Comparison of ENCODE assay signal across 23 cellular contexts in genomic region chr13:107351305-107351704, GRCh38.
DNase-seq lines count a peak whose midpoint lies in the region; ATAC-seq, FAIRE-seq and TF ChIP-seq lines count a peak whose summit lies in the region.
"Had no signal": no experiment of that assay in that cellular context is flagged by ENCODE, and none has a peak within 500 bp of the region (broad histone marks: within the 10 kb centered on the region; RNA-seq: fewer than 3 reads in every experiment).

No MANE protein-coding gene starts in this region.

- WGBS in heart right ventricle, 2 donors = 21 to 24% methylated on average over 8 of the region's 8 CpGs
- 45% methylated on average over 8 of the region's 8 CpGs for WGBS in smooth muscle cell (ENCODE audit: low lambda C conversion rate)

- H3K9ac ChIP-seq in astrocyte (ENCODE audit: low read length) = no peak overlapping the region
- no peak overlapping the region for H3K9ac ChIP-seq in smooth muscle cell (ENCODE audit: low read depth)
- H3K9ac ChIP-seq: BLaER1 had no signal

- DNase-seq in cardiac muscle cell (ENCODE audit: low read depth in 1 of 2, low spot score in 1 of 2) (peak; percentile 1 to 80), heart right ventricle (no peak), astrocyte (ENCODE audit: low read depth) (peak; percentile 31), iris pigment epithelial cell (ENCODE audit: low read depth) (peak; percentile 58), smooth muscle cell (lab: John Stamatoyannopoulos, UW; ENCODE audit: unreplicated experiment) (no peak)
- DNase-seq: activated CD8-positive, alpha-beta T cell treated with anti-CD3 and anti-CD28 coated beads, Interleukin-2, amount 10 ng/mL, durations not matched to agents 7 days and 5 days; activated naive CD4-positive, alpha-beta T cell; activated T-cell treated with anti-CD3 and anti-CD28 coated beads, Interleukin-2, amount 50 U/mL, for 24 hours; caudate nucleus; immature natural killer cell; lower lobe of right lung; NCI-H2171 treated with DMSO at 0.1 percent for 48 hours; occipital lobe; stimulated activated CD4-positive, alpha-beta T cell treated with anti-CD3 and anti-CD28 coated beads, Interleukin-15, amount 100 ng/mL, for 24 hours; substantia nigra; T-helper 9 cell had no signal

- no peak for FAIRE-seq in astrocyte (lab: Jason Lieb, UNC)
- FAIRE-seq: A204.1 had no signal

- no peak overlapping the region for H3K4me3 Mint-ChIP-seq in astrocyte (ENCODE audit: unreplicated experiment)
- H3K4me3 Mint-ChIP-seq: activated CD8-positive, alpha-beta T cell treated with anti-CD3 and anti-CD28 coated beads, Interleukin-2, amount 10 ng/mL, durations not matched to agents 7 days and 5 days; activated T-cell treated with anti-CD3 and anti-CD28 coated beads, Interleukin-2, amount 50 U/mL, for 24 hours; immature natural killer cell had no signal

- H3K27ac ChIP-seq in cardiac muscle cell (no peak overlapping the region), heart right ventricle (no peak overlapping the region), astrocyte (ENCODE audit: low read depth, low read length) (no peak overlapping the region), smooth muscle cell (ENCODE audit: low read depth) (no peak overlapping the region)
- H3K27ac ChIP-seq: BLaER1, lower lobe of right lung, right atrium auricular region had no signal

- intact Hi-C loops in heart right ventricle (cut with DNase I) = no loop called here

- no peak overlapping the region for H3K4me3 ChIP-seq in cardiac muscle cell
- H3K4me3 ChIP-seq in heart right ventricle = no peak overlapping the region
- no peak overlapping the region for H3K4me3 ChIP-seq in astrocyte (ENCODE audit: insufficient read depth, low read depth, low read length)
- H3K4me3 ChIP-seq in smooth muscle cell = no peak overlapping the region
- H3K4me3 ChIP-seq: BLaER1, lower lobe of right lung, right atrium auricular region had no signal

- H3K36me3 Mint-ChIP-seq in astrocyte (ENCODE audit: low read depth, unreplicated experiment) = peaks cover 5% of the 10 kb centered on the region

- H3K4me1 ChIP-seq in cardiac muscle cell (ENCODE audit: low read depth) = no peaks in the 10 kb centered on the region
- H3K4me1 ChIP-seq in heart right ventricle = no peaks in the 10 kb centered on the region
- no peaks in the 10 kb centered on the region for H3K4me1 ChIP-seq in astrocyte (ENCODE audit: insufficient read depth, low read length)
- no peaks in the 10 kb centered on the region for H3K4me1 ChIP-seq in smooth muscle cell (ENCODE audit: low read depth)
- H3K4me1 ChIP-seq: BLaER1, lower lobe of right lung, right atrium auricular region had no signal

- H3F3A ChIP-seq in smooth muscle cell (ENCODE audit: low read depth) = no peaks in the 10 kb centered on the region

- H4K20me1 ChIP-seq in astrocyte (ENCODE audit: insufficient read depth, low read length) (no peaks in the 10 kb centered on the region), smooth muscle cell (ENCODE audit: low read depth) (no peaks in the 10 kb centered on the region)
- H4K20me1 ChIP-seq: BLaER1 had no signal

- no peaks in the 10 kb centered on the region for H3K9me3 ChIP-seq in cardiac muscle cell (ENCODE audit: low read depth)
- no peaks in the 10 kb centered on the region for H3K9me3 ChIP-seq in heart right ventricle
- H3K9me3 ChIP-seq in astrocyte (ENCODE audit: insufficient read depth, low read depth, low read length) = no peaks in the 10 kb centered on the region
- H3K9me3 ChIP-seq in smooth muscle cell (replicated peaks; ENCODE audit: low read depth) = no peaks in the 10 kb centered on the region
- H3K9me3 ChIP-seq: BLaER1, lower lobe of right lung, right atrium auricular region had no signal

- H3K27me3 Mint-ChIP-seq in astrocyte (ENCODE audit: low read depth, unreplicated experiment) = no peaks in the 10 kb centered on the region
- H3K27me3 Mint-ChIP-seq: activated T-cell treated with anti-CD3 and anti-CD28 coated beads, Interleukin-2, amount 50 U/mL, for 24 hours had no signal

- no peaks in the 10 kb centered on the region for H3K27me3 ChIP-seq in cardiac muscle cell
- peaks cover 0 to 9% (median 0%) of the 10 kb centered on the region in 7 donors for H3K27me3 ChIP-seq in heart right ventricle
- H3K27me3 ChIP-seq in astrocyte (ENCODE audit: insufficient read depth, low read length) = no peaks in the 10 kb centered on the region
- H3K27me3 ChIP-seq in smooth muscle cell (ENCODE audit: low read depth) = no peaks in the 10 kb centered on the region
- H3K27me3 ChIP-seq: BLaER1, right atrium auricular region had no signal

- no peak overlapping the region for H3K27ac Mint-ChIP-seq in astrocyte (ENCODE audit: unreplicated experiment)
- H3K27ac Mint-ChIP-seq: activated CD8-positive, alpha-beta T cell treated with anti-CD3 and anti-CD28 coated beads, Interleukin-2, amount 10 ng/mL, durations not matched to agents 7 days and 5 days; activated T-cell treated with anti-CD3 and anti-CD28 coated beads, Interleukin-2, amount 50 U/mL, for 24 hours had no signal

- H2AFZ ChIP-seq in astrocyte (ENCODE audit: low read depth, low read length) (no peak overlapping the region), smooth muscle cell (ENCODE audit: low read depth) (no peak overlapping the region)

- TF ChIP-seq CTCF in cardiac muscle cell (IDR thresholded peaks at IDR 0.05; ENCODE audit: low read depth, low read length) (no peak), heart right ventricle (IDR thresholded peaks at IDR 0.05) (no peak), astrocyte (IDR thresholded peaks at IDR 0.05; ENCODE audit: insufficient read depth, low read depth, low read length) (no peak), smooth muscle cell (IDR thresholded peaks at IDR 0.05; ENCODE audit: borderline replicate concordance, insufficient read depth, poor library complexity, severe bottlenecking) (no peak)

- H3K79me2 ChIP-seq in astrocyte (ENCODE audit: insufficient read depth, low read length) = no peaks in the 10 kb centered on the region
- no peaks in the 10 kb centered on the region for H3K79me2 ChIP-seq in smooth muscle cell (ENCODE audit: low read depth)

- H3K4me2 ChIP-seq in astrocyte (ENCODE audit: low read length) (no peak overlapping the region), smooth muscle cell (peak overlapping the region; percentile 62)
- H3K4me2 ChIP-seq: BLaER1 had no signal

- ATAC-seq in heart right ventricle (no peak), HG02610 (IDR thresholded peaks at IDR 0.05; ENCODE audit: unreplicated experiment) (no peak), GM19328 (IDR thresholded peaks at IDR 0.05; ENCODE audit: unreplicated experiment) (no peak), GM19395 (IDR thresholded peaks at IDR 0.05; ENCODE audit: unreplicated experiment) (no peak)
- ATAC-seq: activated CD8-positive, alpha-beta T cell treated with anti-CD3 and anti-CD28 coated beads, Interleukin-2, amount 10 ng/mL, durations not matched to agents 7 days and 5 days; esophagus mucosa had no signal

- no peaks in the 10 kb centered on the region for H3K36me3 ChIP-seq in cardiac muscle cell
- no peaks in the 10 kb centered on the region for H3K36me3 ChIP-seq in heart right ventricle
- H3K36me3 ChIP-seq in astrocyte (ENCODE audit: insufficient read depth, low read length) = no peaks in the 10 kb centered on the region
- H3K36me3 ChIP-seq in smooth muscle cell (ENCODE audit: low read depth) = no peaks in the 10 kb centered on the region
- H3K36me3 ChIP-seq: BLaER1, lower lobe of right lung, right atrium auricular region had no signal

- peaks cover 12% of the 10 kb centered on the region for H3K9me3 Mint-ChIP-seq in astrocyte (ENCODE audit: unreplicated experiment)

- H3K4me1 Mint-ChIP-seq in astrocyte (ENCODE audit: low read depth, unreplicated experiment) = no peaks in the 10 kb centered on the region
- H3K4me1 Mint-ChIP-seq: immature natural killer cell had no signal

Comparison
In these comparisons a context has a peak if more than half of its experiments do, and no peak if none do; other contexts are left out.
1. DNase-seq: peak in cardiac muscle cell (2 of 2), astrocyte (single experiment) and iris pigment epithelial cell (single experiment); none in heart right ventricle (0 of 2) and smooth muscle cell (single experiment).